In the genomic region with DNA sequence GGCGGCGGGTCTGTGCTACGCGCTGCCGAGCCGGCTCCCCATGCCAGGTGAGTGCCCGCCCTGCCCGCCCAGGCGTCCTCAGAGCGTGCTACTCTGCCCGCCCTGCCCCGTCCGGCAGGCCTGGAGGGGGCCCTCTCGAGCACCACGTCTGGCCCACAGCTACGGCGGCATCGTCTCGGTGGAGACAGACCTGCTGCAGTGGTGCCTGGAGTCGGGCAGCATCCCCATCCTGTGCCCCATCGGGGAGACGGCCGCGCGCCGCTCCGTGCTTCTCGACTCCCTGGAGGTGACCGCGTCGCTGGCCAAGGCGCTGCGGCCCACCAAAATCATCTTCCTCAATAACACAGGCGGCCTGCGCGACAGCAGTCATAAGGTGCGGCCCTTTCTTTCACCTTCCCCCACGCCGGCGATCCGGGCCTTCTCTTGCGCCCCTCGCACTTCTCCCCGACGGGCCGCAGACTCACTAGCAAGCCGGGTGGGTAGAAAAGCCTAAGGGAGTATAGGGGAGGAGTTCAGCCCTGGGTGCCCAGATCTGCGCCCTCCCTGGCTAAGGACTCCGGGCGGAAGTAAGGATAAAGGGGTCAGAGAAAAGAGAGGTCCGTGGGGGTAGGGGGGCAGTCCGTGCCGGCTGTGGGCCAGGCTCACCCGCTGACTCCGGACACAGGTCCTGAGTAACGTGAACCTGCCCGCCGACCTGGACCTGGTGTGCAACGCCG, we compare ENCODE assay signal across 1 cellular context.
TF ChIP-seq lines count a peak whose summit lies in the region.

No MANE protein-coding gene starts in this region.

TF ChIP-seq in HepG2, 621 proteins besides CTCF, POLR2A, EP300 and RAD21 (continues in another document):
- no peak for TF ChIP-seq CEBPB (IDR thresholded peaks at IDR 0.05; ENCODE audit: borderline replicate concordance, low read depth, low read length)
- no peak for TF ChIP-seq GMEB2 (CRISPR knock-in tag; IDR thresholded peaks at IDR 0.05; ENCODE audit: low read depth)
- TF ChIP-seq, protein P1, sequence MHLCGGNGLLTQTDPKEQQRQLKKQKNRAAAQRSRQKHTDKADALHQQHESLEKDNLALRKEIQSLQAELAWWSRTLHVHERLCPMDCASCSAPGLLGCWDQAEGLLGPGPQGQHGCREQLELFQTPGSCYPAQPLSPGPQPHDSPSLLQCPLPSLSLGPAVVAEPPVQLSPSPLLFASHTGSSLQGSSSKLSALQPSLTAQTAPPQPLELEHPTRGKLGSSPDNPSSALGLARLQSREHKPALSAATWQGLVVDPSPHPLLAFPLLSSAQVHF (CRISPR knock-in tag; IDR thresholded peaks at IDR 0.05): no peak
- TF ChIP-seq, protein P2, sequence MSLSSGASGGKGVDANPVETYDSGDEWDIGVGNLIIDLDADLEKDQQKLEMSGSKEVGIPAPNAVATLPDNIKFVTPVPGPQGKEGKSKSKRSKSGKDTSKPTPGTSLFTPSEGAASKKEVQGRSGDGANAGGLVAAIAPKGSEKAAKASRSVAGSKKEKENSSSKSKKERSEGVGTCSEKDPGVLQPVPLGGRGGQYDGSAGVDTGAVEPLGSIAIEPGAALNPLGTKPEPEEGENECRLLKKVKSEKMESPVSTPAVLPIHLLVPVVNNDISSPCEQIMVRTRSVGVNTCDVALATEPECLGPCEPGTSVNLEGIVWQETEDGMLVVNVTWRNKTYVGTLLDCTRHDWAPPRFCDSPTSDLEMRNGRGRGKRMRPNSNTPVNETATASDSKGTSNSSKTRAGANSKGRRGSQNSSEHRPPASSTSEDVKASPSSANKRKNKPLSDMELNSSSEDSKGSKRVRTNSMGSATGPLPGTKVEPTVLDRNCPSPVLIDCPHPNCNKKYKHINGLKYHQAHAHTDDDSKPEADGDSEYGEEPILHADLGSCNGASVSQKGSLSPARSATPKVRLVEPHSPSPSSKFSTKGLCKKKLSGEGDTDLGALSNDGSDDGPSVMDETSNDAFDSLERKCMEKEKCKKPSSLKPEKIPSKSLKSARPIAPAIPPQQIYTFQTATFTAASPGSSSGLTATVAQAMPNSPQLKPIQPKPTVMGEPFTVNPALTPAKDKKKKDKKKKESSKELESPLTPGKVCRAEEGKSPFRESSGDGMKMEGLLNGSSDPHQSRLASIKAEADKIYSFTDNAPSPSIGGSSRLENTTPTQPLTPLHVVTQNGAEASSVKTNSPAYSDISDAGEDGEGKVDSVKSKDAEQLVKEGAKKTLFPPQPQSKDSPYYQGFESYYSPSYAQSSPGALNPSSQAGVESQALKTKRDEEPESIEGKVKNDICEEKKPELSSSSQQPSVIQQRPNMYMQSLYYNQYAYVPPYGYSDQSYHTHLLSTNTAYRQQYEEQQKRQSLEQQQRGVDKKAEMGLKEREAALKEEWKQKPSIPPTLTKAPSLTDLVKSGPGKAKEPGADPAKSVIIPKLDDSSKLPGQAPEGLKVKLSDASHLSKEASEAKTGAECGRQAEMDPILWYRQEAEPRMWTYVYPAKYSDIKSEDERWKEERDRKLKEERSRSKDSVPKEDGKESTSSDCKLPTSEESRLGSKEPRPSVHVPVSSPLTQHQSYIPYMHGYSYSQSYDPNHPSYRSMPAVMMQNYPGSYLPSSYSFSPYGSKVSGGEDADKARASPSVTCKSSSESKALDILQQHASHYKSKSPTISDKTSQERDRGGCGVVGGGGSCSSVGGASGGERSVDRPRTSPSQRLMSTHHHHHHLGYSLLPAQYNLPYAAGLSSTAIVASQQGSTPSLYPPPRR (CRISPR knock-in tag; IDR thresholded peaks at IDR 0.05; ENCODE audit: borderline replicate concordance): no peak
- no peak for TF ChIP-seq MED1 (CRISPR knock-in tag; IDR thresholded peaks at IDR 0.05)
- TF ChIP-seq ZSCAN25 (CRISPR knock-in tag; IDR thresholded peaks at IDR 0.05): no peak
- no peak for TF ChIP-seq NFIC (IDR thresholded peaks at IDR 0.05; ENCODE audit: low read length)
- no peak for TF ChIP-seq THAP11 (CRISPR knock-in tag; IDR thresholded peaks at IDR 0.05)
- 0 out of 2 replicates have a peak, but pooled peaks have one; percentile 30 for TF ChIP-seq ZFP90 (CRISPR knock-in tag; IDR thresholded peaks at IDR 0.05; ENCODE audit: borderline replicate concordance)
- no peak for TF ChIP-seq HES4 (CRISPR knock-in tag; IDR thresholded peaks at IDR 0.05; ENCODE audit: borderline replicate concordance)
- TF ChIP-seq, protein P3, sequence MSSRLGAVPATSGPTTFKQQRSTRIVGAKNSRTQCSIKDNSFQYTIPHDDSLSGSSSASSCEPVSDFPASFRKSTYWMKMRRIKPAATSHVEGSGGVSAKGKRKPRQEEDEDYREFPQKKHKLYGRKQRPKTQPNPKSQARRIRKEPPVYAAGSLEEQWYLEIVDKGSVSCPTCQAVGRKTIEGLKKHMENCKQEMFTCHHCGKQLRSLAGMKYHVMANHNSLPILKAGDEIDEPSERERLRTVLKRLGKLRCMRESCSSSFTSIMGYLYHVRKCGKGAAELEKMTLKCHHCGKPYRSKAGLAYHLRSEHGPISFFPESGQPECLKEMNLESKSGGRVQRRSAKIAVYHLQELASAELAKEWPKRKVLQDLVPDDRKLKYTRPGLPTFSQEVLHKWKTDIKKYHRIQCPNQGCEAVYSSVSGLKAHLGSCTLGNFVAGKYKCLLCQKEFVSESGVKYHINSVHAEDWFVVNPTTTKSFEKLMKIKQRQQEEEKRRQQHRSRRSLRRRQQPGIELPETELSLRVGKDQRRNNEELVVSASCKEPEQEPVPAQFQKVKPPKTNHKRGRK (CRISPR knock-in tag; IDR thresholded peaks at IDR 0.05): no peak
- TF ChIP-seq NR2C2 (CRISPR knock-in tag; IDR thresholded peaks at IDR 0.05; ENCODE audit: borderline replicate concordance): no peak
- TF ChIP-seq ZNF614 (CRISPR knock-in tag; IDR thresholded peaks at IDR 0.05; ENCODE audit: borderline replicate concordance): no peak
- TF ChIP-seq, protein P4, sequence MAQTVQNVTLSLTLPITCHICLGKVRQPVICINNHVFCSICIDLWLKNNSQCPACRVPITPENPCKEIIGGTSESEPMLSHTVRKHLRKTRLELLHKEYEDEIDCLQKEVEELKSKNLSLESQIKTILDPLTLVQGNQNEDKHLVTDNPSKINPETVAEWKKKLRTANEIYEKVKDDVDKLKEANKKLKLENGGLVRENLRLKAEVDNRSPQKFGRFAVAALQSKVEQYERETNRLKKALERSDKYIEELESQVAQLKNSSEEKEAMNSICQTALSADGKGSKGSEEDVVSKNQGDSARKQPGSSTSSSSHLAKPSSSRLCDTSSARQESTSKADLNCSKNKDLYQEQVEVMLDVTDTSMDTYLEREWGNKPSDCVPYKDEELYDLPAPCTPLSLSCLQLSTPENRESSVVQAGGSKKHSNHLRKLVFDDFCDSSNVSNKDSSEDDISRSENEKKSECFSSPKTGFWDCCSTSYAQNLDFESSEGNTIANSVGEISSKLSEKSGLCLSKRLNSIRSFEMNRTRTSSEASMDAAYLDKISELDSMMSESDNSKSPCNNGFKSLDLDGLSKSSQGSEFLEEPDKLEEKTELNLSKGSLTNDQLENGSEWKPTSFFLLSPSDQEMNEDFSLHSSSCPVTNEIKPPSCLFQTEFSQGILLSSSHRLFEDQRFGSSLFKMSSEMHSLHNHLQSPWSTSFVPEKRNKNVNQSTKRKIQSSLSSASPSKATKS (CRISPR knock-in tag; IDR thresholded peaks at IDR 0.05): no peak
- TF ChIP-seq ZNF674 (CRISPR knock-in tag; IDR thresholded peaks at IDR 0.05; ENCODE audit: low read depth): no peak
- TF ChIP-seq ZBTB33 (CRISPR knock-in tag; IDR thresholded peaks at IDR 0.05): peak; percentile 72; the same call in 1 of the 2 replicates
- TF ChIP-seq EZH2 (conservative IDR thresholded peaks at IDR 0.05; ENCODE audit: low read depth, low read length): no peak
- TF ChIP-seq ZNF446 (CRISPR knock-in tag; IDR thresholded peaks at IDR 0.05): no peak
- TF ChIP-seq HDAC1 (CRISPR knock-in tag; IDR thresholded peaks at IDR 0.05): no peak
- TF ChIP-seq, protein P5, sequence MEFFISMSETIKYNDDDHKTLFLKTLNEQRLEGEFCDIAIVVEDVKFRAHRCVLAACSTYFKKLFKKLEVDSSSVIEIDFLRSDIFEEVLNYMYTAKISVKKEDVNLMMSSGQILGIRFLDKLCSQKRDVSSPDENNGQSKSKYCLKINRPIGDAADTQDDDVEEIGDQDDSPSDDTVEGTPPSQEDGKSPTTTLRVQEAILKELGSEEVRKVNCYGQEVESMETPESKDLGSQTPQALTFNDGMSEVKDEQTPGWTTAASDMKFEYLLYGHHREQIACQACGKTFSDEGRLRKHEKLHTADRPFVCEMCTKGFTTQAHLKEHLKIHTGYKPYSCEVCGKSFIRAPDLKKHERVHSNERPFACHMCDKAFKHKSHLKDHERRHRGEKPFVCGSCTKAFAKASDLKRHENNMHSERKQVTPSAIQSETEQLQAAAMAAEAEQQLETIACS (CRISPR knock-in tag; IDR thresholded peaks at IDR 0.05): 0 out of 2 replicates have a peak, but pooled peaks have one; percentile 18
- TF ChIP-seq POLR2G (IDR thresholded peaks at IDR 0.05; ENCODE audit: low read depth, low read length): peak; percentile 38; the same call in 1 of the 2 replicates
- TF ChIP-seq NFRKB (IDR thresholded peaks at IDR 0.05): no peak
- TF ChIP-seq TFDP1 (CRISPR knock-in tag; IDR thresholded peaks at IDR 0.05; ENCODE audit: borderline replicate concordance): no peak
- TF ChIP-seq ZFP36L1 (CRISPR knock-in tag; IDR thresholded peaks at IDR 0.05): no peak
- no peak for TF ChIP-seq TRIM24 (CRISPR knock-in tag; IDR thresholded peaks at IDR 0.05)
- TF ChIP-seq, protein P6, sequence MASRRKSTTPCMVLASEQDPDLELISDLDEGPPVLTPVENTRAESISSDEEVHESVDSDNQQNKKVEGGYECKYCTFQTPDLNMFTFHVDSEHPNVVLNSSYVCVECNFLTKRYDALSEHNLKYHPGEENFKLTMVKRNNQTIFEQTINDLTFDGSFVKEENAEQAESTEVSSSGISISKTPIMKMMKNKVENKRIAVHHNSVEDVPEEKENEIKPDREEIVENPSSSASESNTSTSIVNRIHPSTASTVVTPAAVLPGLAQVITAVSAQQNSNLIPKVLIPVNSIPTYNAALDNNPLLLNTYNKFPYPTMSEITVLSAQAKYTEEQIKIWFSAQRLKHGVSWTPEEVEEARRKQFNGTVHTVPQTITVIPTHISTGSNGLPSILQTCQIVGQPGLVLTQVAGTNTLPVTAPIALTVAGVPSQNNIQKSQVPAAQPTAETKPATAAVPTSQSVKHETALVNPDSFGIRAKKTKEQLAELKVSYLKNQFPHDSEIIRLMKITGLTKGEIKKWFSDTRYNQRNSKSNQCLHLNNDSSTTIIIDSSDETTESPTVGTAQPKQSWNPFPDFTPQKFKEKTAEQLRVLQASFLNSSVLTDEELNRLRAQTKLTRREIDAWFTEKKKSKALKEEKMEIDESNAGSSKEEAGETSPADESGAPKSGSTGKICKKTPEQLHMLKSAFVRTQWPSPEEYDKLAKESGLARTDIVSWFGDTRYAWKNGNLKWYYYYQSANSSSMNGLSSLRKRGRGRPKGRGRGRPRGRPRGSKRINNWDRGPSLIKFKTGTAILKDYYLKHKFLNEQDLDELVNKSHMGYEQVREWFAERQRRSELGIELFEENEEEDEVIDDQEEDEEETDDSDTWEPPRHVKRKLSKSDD (CRISPR knock-in tag; IDR thresholded peaks at IDR 0.05; ENCODE audit: low read depth): 0 out of 2 replicates have a peak, but pooled peaks have one; percentile 37
- TF ChIP-seq CREM (IDR thresholded peaks at IDR 0.05): no peak
- TF ChIP-seq CREM (CRISPR knock-in tag; IDR thresholded peaks at IDR 0.05): 0 out of 2 replicates have a peak, but pooled peaks have one; percentile 12
- TF ChIP-seq SMAD9 (CRISPR knock-in tag; IDR thresholded peaks at IDR 0.05): no peak
- no peak for TF ChIP-seq ZNF367 (CRISPR knock-in tag; IDR thresholded peaks at IDR 0.05; ENCODE audit: borderline replicate concordance)
